In the genomic region with DNA sequence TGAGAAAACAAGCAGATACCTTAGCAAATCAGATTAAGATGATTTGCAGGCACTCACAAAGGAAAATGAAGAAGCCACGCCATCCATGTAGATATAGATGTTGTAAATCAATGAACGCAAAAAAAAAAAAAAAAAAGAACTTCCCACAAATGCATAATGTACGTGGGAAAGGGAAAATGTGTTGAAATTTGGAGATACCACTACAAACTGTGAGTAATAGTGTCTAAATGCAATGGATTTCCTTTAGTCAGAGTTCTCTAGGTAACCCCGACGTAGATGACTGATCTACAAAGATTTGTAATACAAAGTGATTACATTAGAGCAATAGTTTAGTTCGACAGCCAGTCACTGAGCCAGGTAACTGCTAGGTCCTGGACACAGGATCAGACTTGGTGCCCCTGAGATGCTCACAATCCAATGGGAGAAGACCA, we compare ENCODE assay signal across 8 cellular contexts. TPM values are rescaled to one million over a fixed set of nuclear protein-coding genes. Genes with fewer than 3 reads are reported as not detected.
DNase-seq lines count a peak whose midpoint lies in the region; FAIRE-seq and TF ChIP-seq lines count a peak whose summit lies in the region.

No MANE protein-coding gene starts in this region.

- TF ChIP-seq CTCF in kidney epithelial cell (IDR thresholded peaks at IDR 0.05; ENCODE audit: insufficient read depth, low read length, poor library complexity, severe bottlenecking), result no peak
- TF ChIP-seq CTCF in suprapubic skin (IDR thresholded peaks at IDR 0.05), result no peak

- peak overlapping the region; percentile 84 for H3K27ac Mint-ChIP-seq in activated CD4-positive, alpha-beta T cell treated with anti-CD3 and anti-CD28 coated beads, Interleukin-2, amount 10 ng/mL, durations not matched to agents 24 days and 14 days
- peak overlapping the region; percentile 68 for H3K27ac Mint-ChIP-seq in activated naive CD8-positive, alpha-beta T cell

- H3K27me3 ChIP-seq in kidney epithelial cell (ENCODE audit: control insufficient read depth, insufficient read depth, low read length) (no peaks in the 10 kb centered on the region), suprapubic skin (no peaks in the 10 kb centered on the region)

- H3K27ac ChIP-seq in suprapubic skin, result peak overlapping the region; percentile 91

- DNase-seq in activated CD4-positive, alpha-beta T cell treated with anti-CD3 and anti-CD28 coated beads, Interleukin-2, amount 10 ng/mL, durations not matched to agents 24 days and 14 days, result no peak
- DNase-seq in activated CD4-positive, alpha-beta T cell treated with anti-CD3 and anti-CD28 coated beads for 4 hours, result no peak
- DNase-seq in kidney epithelial cell (ENCODE audit: low read depth) (no peak), suprapubic skin (ENCODE audit: low spot score in 2 of 2) (no peak), DMS79 (lab: John Stamatoyannopoulos, UW) (no peak), GM12892 (ENCODE audit: insufficient read length) (no peak), cerebellar nuclear complex (lab: John Stamatoyannopoulos, UW) (no peak)

- FAIRE-seq in GM12892 (lab: Jason Lieb, UNC), result no peak

- H3K4me1 ChIP-seq in suprapubic skin, result peaks cover 25% of the 10 kb centered on the region

- H3K36me3 ChIP-seq in kidney epithelial cell (ENCODE audit: control insufficient read depth, insufficient read depth, low read length), result no peaks in the 10 kb centered on the region
- peaks cover 1% of the 10 kb centered on the region for H3K36me3 ChIP-seq in suprapubic skin

- no peaks in the 10 kb centered on the region for H3K9me3 ChIP-seq in suprapubic skin

- intact Hi-C loops in activated CD4-positive, alpha-beta T cell treated with anti-CD3 and anti-CD28 coated beads, Interleukin-2, amount 10 ng/mL, durations not matched to agents 24 days and 14 days (cut with micrococcal nuclease), result loop anchor here (1.0 to 2.0 kb wide), 3 partner anchors 38 to 237 kb away; partner anchors contain the start of genes C22orf23, GCAT, GGA1 and POLR2F

- peaks cover 24% of the 10 kb centered on the region for H3K36me3 Mint-ChIP-seq in activated CD4-positive, alpha-beta T cell treated with anti-CD3 and anti-CD28 coated beads, Interleukin-2, amount 10 ng/mL, durations not matched to agents 24 days and 14 days (ENCODE audit: low read depth)
- peaks cover 3% of the 10 kb centered on the region for H3K36me3 Mint-ChIP-seq in activated naive CD8-positive, alpha-beta T cell

- peak overlapping the region; percentile 93 for H3K4me3 Mint-ChIP-seq in activated CD4-positive, alpha-beta T cell treated with anti-CD3 and anti-CD28 coated beads, Interleukin-2, amount 10 ng/mL, durations not matched to agents 24 days and 14 days
- H3K4me3 Mint-ChIP-seq in activated naive CD8-positive, alpha-beta T cell, result peak overlapping the region; percentile 82

- no peak for TF ChIP-seq EP300 in suprapubic skin (IDR thresholded peaks at IDR 0.05)

- TF ChIP-seq POLR2A in suprapubic skin (IDR thresholded peaks at IDR 0.05) (no peak), GM12892 (IDR thresholded peaks at IDR 0.05; ENCODE audit: low read depth, low read length) (no peak)

- 93% methylated on average over 6 of the region's 6 CpGs for WGBS in suprapubic skin

- H3K4me3 ChIP-seq in kidney epithelial cell (ENCODE audit: low read depth, low read length) (peak overlapping the region; percentile 79), suprapubic skin (peak overlapping the region; percentile 95)

- no peaks in the 10 kb centered on the region for H3K9me3 Mint-ChIP-seq in activated CD4-positive, alpha-beta T cell treated with anti-CD3 and anti-CD28 coated beads, Interleukin-2, amount 10 ng/mL, durations not matched to agents 24 days and 14 days
- peaks cover 3% of the 10 kb centered on the region for H3K9me3 Mint-ChIP-seq in activated naive CD8-positive, alpha-beta T cell (ENCODE audit: low read depth)

- peaks cover 32% of the 10 kb centered on the region for H3K4me1 Mint-ChIP-seq in activated CD4-positive, alpha-beta T cell treated with anti-CD3 and anti-CD28 coated beads, Interleukin-2, amount 10 ng/mL, durations not matched to agents 24 days and 14 days
- peaks cover 27% of the 10 kb centered on the region for H3K4me1 Mint-ChIP-seq in activated naive CD8-positive, alpha-beta T cell (ENCODE audit: low read depth)

- no peaks in the 10 kb centered on the region for H3K27me3 Mint-ChIP-seq in activated CD4-positive, alpha-beta T cell treated with anti-CD3 and anti-CD28 coated beads, Interleukin-2, amount 10 ng/mL, durations not matched to agents 24 days and 14 days
- no peaks in the 10 kb centered on the region for H3K27me3 Mint-ChIP-seq in activated naive CD8-positive, alpha-beta T cell

RNA-seq across cellular contexts. Expression of gene ANKRD54, which starts 0.8 kb away (rescaled TPM):
- 27.2 and 29.9 TPM in 2 replicates for total RNA-seq in activated CD4-positive, alpha-beta T cell treated with anti-CD3 and anti-CD28 coated beads, Interleukin-2, amount 10 ng/mL, durations not matched to agents 24 days and 14 days
- total RNA-seq in kidney epithelial cell, result 28.6 and 45.0 TPM in 2 replicates
- 10 to 100 TPM; 22.7 to 38.6 (median 32.7) TPM for total RNA-seq in suprapubic skin
- 8.7 TPM for polyA plus RNA-seq in GM12892 (2012; ENCODE audit: missing spikeins)

RNA-seq across cellular contexts. Expression of gene EIF3L, which starts 4.3 kb away (rescaled TPM):
- 460 and 480 TPM in 2 replicates for total RNA-seq in activated CD4-positive, alpha-beta T cell treated with anti-CD3 and anti-CD28 coated beads, Interleukin-2, amount 10 ng/mL, durations not matched to agents 24 days and 14 days
- 439 and 469 TPM in 2 replicates for total RNA-seq in kidney epithelial cell
- 100 to 1,000 TPM; 379 to 589 (median 576) TPM for total RNA-seq in suprapubic skin
- 599 TPM for polyA plus RNA-seq in GM12892 (2012; ENCODE audit: missing spikeins)

RNA-seq across cellular contexts. Expression of gene GALR3, which starts 21.7 kb away (rescaled TPM):
- total RNA-seq in activated CD4-positive, alpha-beta T cell treated with anti-CD3 and anti-CD28 coated beads, Interleukin-2, amount 10 ng/mL, durations not matched to agents 24 days and 14 days, result not detected in 2 replicates
- not detected in 2 replicates for total RNA-seq in kidney epithelial cell
- not detected for total RNA-seq in suprapubic skin
- not detected for polyA plus RNA-seq in GM12892 (2012; ENCODE audit: missing spikeins)

RNA-seq across cellular contexts. Expression of gene GCAT, which starts 37.2 kb away (rescaled TPM):
- total RNA-seq in activated CD4-positive, alpha-beta T cell treated with anti-CD3 and anti-CD28 coated beads, Interleukin-2, amount 10 ng/mL, durations not matched to agents 24 days and 14 days, result 27.7 and 28.9 TPM in 2 replicates
- total RNA-seq in kidney epithelial cell (35.7 and 37.4 TPM in 2 replicates), suprapubic skin (10 to 100 TPM; 11.3 to 34.5 (median 20.1) TPM)
- 10.9 TPM for polyA plus RNA-seq in GM12892 (2012; ENCODE audit: missing spikeins)
